ENCODE assay signal across 2 cellular contexts in the genomic region with DNA sequence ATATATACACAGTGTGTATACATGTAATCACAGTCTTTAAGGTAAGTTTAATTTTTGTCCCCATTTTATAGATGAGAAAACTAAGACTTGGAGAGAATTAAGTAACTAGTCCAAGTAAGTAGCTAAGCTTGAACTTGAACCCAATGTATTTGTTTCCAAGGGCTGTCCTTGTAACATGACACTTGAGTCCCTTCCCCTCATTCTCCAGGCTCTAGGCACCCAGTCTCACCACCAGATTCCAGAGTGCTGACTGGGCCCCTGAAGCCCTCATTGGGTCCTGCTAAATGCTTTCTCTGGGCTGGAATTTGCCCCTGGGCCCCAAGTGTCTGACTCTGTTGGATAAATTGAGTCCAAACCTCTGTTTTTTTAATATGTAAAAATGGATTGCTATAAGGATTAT.
TF ChIP-seq lines count a peak whose summit lies in the region.

No MANE protein-coding gene starts in this region.

TF ChIP-seq in HCT116, 20 proteins besides CTCF, POLR2A, EP300 and RAD21 (continued from another document):
- TF ChIP-seq, protein P1, sequence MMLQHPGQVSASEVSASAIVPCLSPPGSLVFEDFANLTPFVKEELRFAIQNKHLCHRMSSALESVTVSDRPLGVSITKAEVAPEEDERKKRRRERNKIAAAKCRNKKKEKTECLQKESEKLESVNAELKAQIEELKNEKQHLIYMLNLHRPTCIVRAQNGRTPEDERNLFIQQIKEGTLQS (IDR thresholded peaks at IDR 0.05) = no peak
- TF ChIP-seq EZH2 (IDR thresholded peaks at IDR 0.05) = no peak
- TF ChIP-seq FOSL1 (IDR thresholded peaks at IDR 0.05; ENCODE audit: low read depth) = peak; percentile 79
- TF ChIP-seq POLR2AphosphoS5 (IDR thresholded peaks at IDR 0.05; ENCODE audit: low read depth, low read length) = peak; percentile 40; the same call in 1 of the 2 replicates
- peak; percentile 19; the same call in 1 of the 2 replicates for TF ChIP-seq CBX3 (IDR thresholded peaks at IDR 0.05; ENCODE audit: low read depth)
- peak; percentile 80 for TF ChIP-seq SP1 (IDR thresholded peaks at IDR 0.05; ENCODE audit: low read depth)
- TF ChIP-seq EGR1 (IDR thresholded peaks at IDR 0.05; ENCODE audit: low read depth) = no peak
- no peak for TF ChIP-seq TCF7L2 (IDR thresholded peaks at IDR 0.05; ENCODE audit: borderline replicate concordance, extremely low read depth, insufficient read depth, insufficient read length)
- TF ChIP-seq EZH2phosphoT487 (IDR thresholded peaks at IDR 0.05; ENCODE audit: borderline replicate concordance) = no peak
- no peak for TF ChIP-seq SIN3A (IDR thresholded peaks at IDR 0.05; ENCODE audit: low read depth)
- TF ChIP-seq, protein P2, sequence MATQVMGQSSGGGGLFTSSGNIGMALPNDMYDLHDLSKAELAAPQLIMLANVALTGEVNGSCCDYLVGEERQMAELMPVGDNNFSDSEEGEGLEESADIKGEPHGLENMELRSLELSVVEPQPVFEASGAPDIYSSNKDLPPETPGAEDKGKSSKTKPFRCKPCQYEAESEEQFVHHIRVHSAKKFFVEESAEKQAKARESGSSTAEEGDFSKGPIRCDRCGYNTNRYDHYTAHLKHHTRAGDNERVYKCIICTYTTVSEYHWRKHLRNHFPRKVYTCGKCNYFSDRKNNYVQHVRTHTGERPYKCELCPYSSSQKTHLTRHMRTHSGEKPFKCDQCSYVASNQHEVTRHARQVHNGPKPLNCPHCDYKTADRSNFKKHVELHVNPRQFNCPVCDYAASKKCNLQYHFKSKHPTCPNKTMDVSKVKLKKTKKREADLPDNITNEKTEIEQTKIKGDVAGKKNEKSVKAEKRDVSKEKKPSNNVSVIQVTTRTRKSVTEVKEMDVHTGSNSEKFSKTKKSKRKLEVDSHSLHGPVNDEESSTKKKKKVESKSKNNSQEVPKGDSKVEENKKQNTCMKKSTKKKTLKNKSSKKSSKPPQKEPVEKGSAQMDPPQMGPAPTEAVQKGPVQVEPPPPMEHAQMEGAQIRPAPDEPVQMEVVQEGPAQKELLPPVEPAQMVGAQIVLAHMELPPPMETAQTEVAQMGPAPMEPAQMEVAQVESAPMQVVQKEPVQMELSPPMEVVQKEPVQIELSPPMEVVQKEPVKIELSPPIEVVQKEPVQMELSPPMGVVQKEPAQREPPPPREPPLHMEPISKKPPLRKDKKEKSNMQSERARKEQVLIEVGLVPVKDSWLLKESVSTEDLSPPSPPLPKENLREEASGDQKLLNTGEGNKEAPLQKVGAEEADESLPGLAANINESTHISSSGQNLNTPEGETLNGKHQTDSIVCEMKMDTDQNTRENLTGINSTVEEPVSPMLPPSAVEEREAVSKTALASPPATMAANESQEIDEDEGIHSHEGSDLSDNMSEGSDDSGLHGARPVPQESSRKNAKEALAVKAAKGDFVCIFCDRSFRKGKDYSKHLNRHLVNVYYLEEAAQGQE (IDR thresholded peaks at IDR 0.05; ENCODE audit: low read depth) = no peak

TF ChIP-seq in WTC11, 78 proteins besides CTCF, POLR2A, EP300 and RAD21 (continued from another document):
- TF ChIP-seq, protein P3, sequence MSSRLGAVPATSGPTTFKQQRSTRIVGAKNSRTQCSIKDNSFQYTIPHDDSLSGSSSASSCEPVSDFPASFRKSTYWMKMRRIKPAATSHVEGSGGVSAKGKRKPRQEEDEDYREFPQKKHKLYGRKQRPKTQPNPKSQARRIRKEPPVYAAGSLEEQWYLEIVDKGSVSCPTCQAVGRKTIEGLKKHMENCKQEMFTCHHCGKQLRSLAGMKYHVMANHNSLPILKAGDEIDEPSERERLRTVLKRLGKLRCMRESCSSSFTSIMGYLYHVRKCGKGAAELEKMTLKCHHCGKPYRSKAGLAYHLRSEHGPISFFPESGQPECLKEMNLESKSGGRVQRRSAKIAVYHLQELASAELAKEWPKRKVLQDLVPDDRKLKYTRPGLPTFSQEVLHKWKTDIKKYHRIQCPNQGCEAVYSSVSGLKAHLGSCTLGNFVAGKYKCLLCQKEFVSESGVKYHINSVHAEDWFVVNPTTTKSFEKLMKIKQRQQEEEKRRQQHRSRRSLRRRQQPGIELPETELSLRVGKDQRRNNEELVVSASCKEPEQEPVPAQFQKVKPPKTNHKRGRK (CRISPR knock-in tag; IDR thresholded peaks at IDR 0.05; ENCODE audit: borderline replicate concordance) = no peak
- no peak for TF ChIP-seq JUN (CRISPR knock-in tag; IDR thresholded peaks at IDR 0.05)
- TF ChIP-seq, protein P4, sequence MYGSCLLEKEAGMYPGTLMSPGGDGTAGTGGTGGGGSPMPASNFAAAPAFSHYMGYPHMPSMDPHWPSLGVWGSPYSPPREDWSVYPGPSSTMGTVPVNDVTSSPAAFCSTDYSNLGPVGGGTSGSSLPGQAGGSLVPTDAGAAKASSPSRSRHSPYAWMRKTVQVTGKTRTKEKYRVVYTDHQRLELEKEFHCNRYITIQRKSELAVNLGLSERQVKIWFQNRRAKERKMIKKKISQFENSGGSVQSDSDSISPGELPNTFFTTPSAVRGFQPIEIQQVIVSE (CRISPR knock-in tag; IDR thresholded peaks at IDR 0.05; ENCODE audit: borderline replicate concordance) = no peak
- TF ChIP-seq EMX1 (CRISPR knock-in tag; IDR thresholded peaks at IDR 0.05) = no peak
- TF ChIP-seq, protein P5, sequence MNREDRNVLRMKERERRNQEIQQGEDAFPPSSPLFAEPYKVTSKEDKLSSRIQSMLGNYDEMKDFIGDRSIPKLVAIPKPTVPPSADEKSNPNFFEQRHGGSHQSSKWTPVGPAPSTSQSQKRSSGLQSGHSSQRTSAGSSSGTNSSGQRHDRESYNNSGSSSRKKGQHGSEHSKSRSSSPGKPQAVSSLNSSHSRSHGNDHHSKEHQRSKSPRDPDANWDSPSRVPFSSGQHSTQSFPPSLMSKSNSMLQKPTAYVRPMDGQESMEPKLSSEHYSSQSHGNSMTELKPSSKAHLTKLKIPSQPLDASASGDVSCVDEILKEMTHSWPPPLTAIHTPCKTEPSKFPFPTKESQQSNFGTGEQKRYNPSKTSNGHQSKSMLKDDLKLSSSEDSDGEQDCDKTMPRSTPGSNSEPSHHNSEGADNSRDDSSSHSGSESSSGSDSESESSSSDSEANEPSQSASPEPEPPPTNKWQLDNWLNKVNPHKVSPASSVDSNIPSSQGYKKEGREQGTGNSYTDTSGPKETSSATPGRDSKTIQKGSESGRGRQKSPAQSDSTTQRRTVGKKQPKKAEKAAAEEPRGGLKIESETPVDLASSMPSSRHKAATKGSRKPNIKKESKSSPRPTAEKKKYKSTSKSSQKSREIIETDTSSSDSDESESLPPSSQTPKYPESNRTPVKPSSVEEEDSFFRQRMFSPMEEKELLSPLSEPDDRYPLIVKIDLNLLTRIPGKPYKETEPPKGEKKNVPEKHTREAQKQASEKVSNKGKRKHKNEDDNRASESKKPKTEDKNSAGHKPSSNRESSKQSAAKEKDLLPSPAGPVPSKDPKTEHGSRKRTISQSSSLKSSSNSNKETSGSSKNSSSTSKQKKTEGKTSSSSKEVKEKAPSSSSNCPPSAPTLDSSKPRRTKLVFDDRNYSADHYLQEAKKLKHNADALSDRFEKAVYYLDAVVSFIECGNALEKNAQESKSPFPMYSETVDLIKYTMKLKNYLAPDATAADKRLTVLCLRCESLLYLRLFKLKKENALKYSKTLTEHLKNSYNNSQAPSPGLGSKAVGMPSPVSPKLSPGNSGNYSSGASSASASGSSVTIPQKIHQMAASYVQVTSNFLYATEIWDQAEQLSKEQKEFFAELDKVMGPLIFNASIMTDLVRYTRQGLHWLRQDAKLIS (CRISPR knock-in tag; IDR thresholded peaks at IDR 0.05; ENCODE audit: borderline replicate concordance) = no peak
- TF ChIP-seq ZNF396 (CRISPR knock-in tag; IDR thresholded peaks at IDR 0.05; ENCODE audit: borderline replicate concordance) = no peak
- TF ChIP-seq, protein P6, sequence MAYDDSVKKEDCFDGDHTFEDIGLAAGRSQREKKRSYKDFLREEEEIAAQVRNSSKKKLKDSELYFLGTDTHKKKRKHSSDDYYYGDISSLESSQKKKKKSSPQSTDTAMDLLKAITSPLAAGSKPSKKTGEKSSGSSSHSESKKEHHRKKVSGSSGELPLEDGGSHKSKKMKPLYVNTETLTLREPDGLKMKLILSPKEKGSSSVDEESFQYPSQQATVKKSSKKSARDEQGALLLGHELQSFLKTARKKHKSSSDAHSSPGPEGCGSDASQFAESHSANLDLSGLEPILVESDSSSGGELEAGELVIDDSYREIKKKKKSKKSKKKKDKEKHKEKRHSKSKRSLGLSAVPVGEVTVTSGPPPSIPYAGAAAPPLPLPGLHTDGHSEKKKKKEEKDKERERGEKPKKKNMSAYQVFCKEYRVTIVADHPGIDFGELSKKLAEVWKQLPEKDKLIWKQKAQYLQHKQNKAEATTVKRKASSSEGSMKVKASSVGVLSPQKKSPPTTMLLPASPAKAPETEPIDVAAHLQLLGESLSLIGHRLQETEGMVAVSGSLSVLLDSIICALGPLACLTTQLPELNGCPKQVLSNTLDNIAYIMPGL (CRISPR knock-in tag; IDR thresholded peaks at IDR 0.05) = no peak
- no peak for TF ChIP-seq ZNF121 (CRISPR knock-in tag; IDR thresholded peaks at IDR 0.05)
- TF ChIP-seq FOXJ3 (CRISPR knock-in tag; IDR thresholded peaks at IDR 0.05; ENCODE audit: borderline replicate concordance) = no peak
- TF ChIP-seq, protein P7, sequence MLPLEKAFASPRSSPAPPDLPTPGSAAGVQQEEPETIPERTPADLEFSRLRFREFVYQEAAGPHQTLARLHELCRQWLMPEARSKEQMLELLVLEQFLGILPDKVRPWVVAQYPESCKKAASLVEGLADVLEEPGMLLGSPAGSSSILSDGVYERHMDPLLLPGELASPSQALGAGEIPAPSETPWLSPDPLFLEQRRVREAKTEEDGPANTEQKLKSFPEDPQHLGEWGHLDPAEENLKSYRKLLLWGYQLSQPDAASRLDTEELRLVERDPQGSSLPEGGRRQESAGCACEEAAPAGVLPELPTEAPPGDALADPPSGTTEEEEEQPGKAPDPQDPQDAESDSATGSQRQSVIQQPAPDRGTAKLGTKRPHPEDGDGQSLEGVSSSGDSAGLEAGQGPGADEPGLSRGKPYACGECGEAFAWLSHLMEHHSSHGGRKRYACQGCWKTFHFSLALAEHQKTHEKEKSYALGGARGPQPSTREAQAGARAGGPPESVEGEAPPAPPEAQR (CRISPR knock-in tag; IDR thresholded peaks at IDR 0.05) = no peak
- TF ChIP-seq CBFB (CRISPR knock-in tag; IDR thresholded peaks at IDR 0.05; ENCODE audit: low read depth) = no peak
- no peak for TF ChIP-seq ZBTB21 (CRISPR knock-in tag; IDR thresholded peaks at IDR 0.05; ENCODE audit: borderline replicate concordance)
- TF ChIP-seq TP53 (CRISPR knock-in tag; IDR thresholded peaks at IDR 0.05) = no peak
